ENCODE assay signal across 15 cellular contexts in genomic region chr10:13944901-13945300, GRCh38.
DNase-seq lines count a peak whose midpoint lies in the region; ATAC-seq and TF ChIP-seq lines count a peak whose summit lies in the region.
"Had no signal": no experiment of that assay in that cellular context is flagged by ENCODE, and none has a peak within 500 bp of the region (broad histone marks: within the 10 kb centered on the region; RNA-seq: fewer than 3 reads in every experiment).

No MANE protein-coding gene starts in this region.

- H3K9me3 ChIP-seq in ascending aorta (no peaks in the 10 kb centered on the region), tibial artery (no peaks in the 10 kb centered on the region), colonic mucosa (no peaks in the 10 kb centered on the region), stomach (no peaks in the 10 kb centered on the region)
- H3K9me3 ChIP-seq: BLaER1 had no signal

- ATAC-seq in activated CD4-positive, CD25-positive, alpha-beta regulatory T cell treated with anti-CD3 and anti-CD28 coated beads, Interleukin-2, amount 50 U/mL, for 24 hours, result no peak
- ATAC-seq: Panc1 had no signal

- no peak overlapping the region for H3K9ac ChIP-seq in colonic mucosa (ENCODE audit: low read depth in 2 of 2, low read length in 2 of 2)
- H3K9ac ChIP-seq: BLaER1 had no signal

- H3K4me1 ChIP-seq in ascending aorta, result peaks cover 3 to 9% of the 10 kb centered on the region in 2 donors
- peaks cover 0 to 42% (median 6%) of the 10 kb centered on the region in 4 donors for H3K4me1 ChIP-seq in tibial artery
- H3K4me1 ChIP-seq in colonic mucosa, result no peaks in the 10 kb centered on the region
- H3K4me1 ChIP-seq in stomach, result peaks cover 4 to 19% (median 9%) of the 10 kb centered on the region in 4 donors
- H3K4me1 ChIP-seq: BLaER1 had no signal

- no peak overlapping the region for H3K4me3 ChIP-seq in ascending aorta
- no peak overlapping the region for H3K4me3 ChIP-seq in tibial artery
- H3K4me3 ChIP-seq in colonic mucosa, result no peak overlapping the region
- no peak overlapping the region for H3K4me3 ChIP-seq in stomach
- H3K4me3 ChIP-seq: BLaER1 had no signal

- DNase-seq in ascending aorta (ENCODE audit: low spot score in 2 of 2), result no peak
- no peak for DNase-seq in endothelial cell (ENCODE audit: low spot score)
- no peak for DNase-seq in tibial artery
- no peak for DNase-seq in colonic mucosa
- no peak for DNase-seq in stomach
- DNase-seq: DMS 273 treated with DMSO at 0.1 percent for 48 hours, Karpas-422, NCI-H1105 treated with DMSO at 0.1 percent for 48 hours, NCI-H187, NCI-H446 treated with DMSO at 0.1 percent for 48 hours, NCI-H774 had no signal

- TF ChIP-seq POLR2A in stomach (IDR thresholded peaks at IDR 0.05), result no peak

- H3K4me1 Mint-ChIP-seq in endothelial cell (ENCODE audit: unreplicated experiment), result peaks cover 24% of the 10 kb centered on the region
- peaks cover 65% of the 10 kb centered on the region for H3K4me1 Mint-ChIP-seq in nephron

- TF ChIP-seq CTCF in ascending aorta (IDR thresholded peaks at IDR 0.05) (no peak), endothelial cell (IDR thresholded peaks at IDR 0.05; ENCODE audit: unreplicated experiment) (no peak), nephron (IDR thresholded peaks at IDR 0.05; ENCODE audit: unreplicated experiment in 3 of 3) (no peak), tibial artery (IDR thresholded peaks at IDR 0.05) (no peak), colonic mucosa (IDR thresholded peaks at IDR 0.05) (no peak), stomach (IDR thresholded peaks at IDR 0.05) (no peak)

- H3K27me3 Mint-ChIP-seq in endothelial cell (ENCODE audit: unreplicated experiment), result peaks cover 2% of the 10 kb centered on the region
- H3K27me3 Mint-ChIP-seq in nephron (ENCODE audit: low read depth), result peaks cover 3% of the 10 kb centered on the region

- H3K36me3 Mint-ChIP-seq in endothelial cell (ENCODE audit: low read depth, unreplicated experiment) (no peaks in the 10 kb centered on the region), nephron (ENCODE audit: low read depth) (peaks cover 11% of the 10 kb centered on the region)

- peak overlapping the region; percentile 92 for H3K27ac Mint-ChIP-seq in endothelial cell (ENCODE audit: unreplicated experiment)
- peak overlapping the region; percentile 74 to 89 (median 84) for H3K27ac Mint-ChIP-seq in nephron

- 83 to 95% (median 89%) methylated on average over 4 of the region's 4 CpGs for WGBS in stomach, 5 donors

- H3K27me3 ChIP-seq in ascending aorta (no peaks in the 10 kb centered on the region), tibial artery (no peaks in the 10 kb centered on the region), colonic mucosa (no peaks in the 10 kb centered on the region), stomach (no peaks in the 10 kb centered on the region)
- H3K27me3 ChIP-seq: BLaER1 had no signal

- H3K36me3 ChIP-seq in ascending aorta, result no peaks in the 10 kb centered on the region
- no peaks in the 10 kb centered on the region for H3K36me3 ChIP-seq in tibial artery
- no peaks in the 10 kb centered on the region for H3K36me3 ChIP-seq in colonic mucosa
- H3K36me3 ChIP-seq in stomach, result no peaks in the 10 kb centered on the region
- H3K36me3 ChIP-seq: BLaER1 had no signal

- H3K27ac ChIP-seq in ascending aorta (peak overlapping the region; percentile 1 to 56), tibial artery (peak overlapping the region; percentile 11 to 47), colonic mucosa (no peak overlapping the region), stomach (peak overlapping the region in 1 of 5 donors; percentile 19)
- H3K27ac ChIP-seq: BLaER1 had no signal

- no peak for TF ChIP-seq EP300 in stomach (IDR thresholded peaks at IDR 0.05)

- no peak overlapping the region for H3K4me3 Mint-ChIP-seq in endothelial cell (ENCODE audit: unreplicated experiment)
- H3K4me3 Mint-ChIP-seq in nephron, result peak overlapping the region in 2 of 3 experiments; percentile 11 to 34

- H3K9me3 Mint-ChIP-seq in endothelial cell (ENCODE audit: unreplicated experiment) (no peaks in the 10 kb centered on the region), nephron (peaks cover 2% of the 10 kb centered on the region)

- intact Hi-C loops in ascending aorta (cut with DNase I), result no loop called here
- intact Hi-C loops in tibial artery (cut with DNase I; ENCODE audit: low total_unique reads), result no loop called here
- intact Hi-C loops in colonic mucosa (cut with DNase I), result no loop called here
- intact Hi-C loops in stomach (cut with DNase I; ENCODE audit: low total_unique reads), result no loop called here
